In genomic region chr1:228004331-228004871, GRCh38 we compare ENCODE assay signal across 1 cellular context.
TF ChIP-seq lines count a peak whose summit lies in the region.

No MANE protein-coding gene starts in this region.

TF ChIP-seq in IMR-90, 13 proteins besides CTCF, POLR2A, EP300 and RAD21:
- TF ChIP-seq, protein P1, sequence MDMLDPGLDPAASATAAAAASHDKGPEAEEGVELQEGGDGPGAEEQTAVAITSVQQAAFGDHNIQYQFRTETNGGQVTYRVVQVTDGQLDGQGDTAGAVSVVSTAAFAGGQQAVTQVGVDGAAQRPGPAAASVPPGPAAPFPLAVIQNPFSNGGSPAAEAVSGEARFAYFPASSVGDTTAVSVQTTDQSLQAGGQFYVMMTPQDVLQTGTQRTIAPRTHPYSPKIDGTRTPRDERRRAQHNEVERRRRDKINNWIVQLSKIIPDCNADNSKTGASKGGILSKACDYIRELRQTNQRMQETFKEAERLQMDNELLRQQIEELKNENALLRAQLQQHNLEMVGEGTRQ (IDR thresholded peaks at IDR 0.05; ENCODE audit: low read depth, low read length): no peak
- TF ChIP-seq SMC3 (IDR thresholded peaks at IDR 0.05; ENCODE audit: low read depth, low read length): peak; percentile 27; the same call in 1 of the 2 replicates
- no peak for TF ChIP-seq FOS (IDR thresholded peaks at IDR 0.05; ENCODE audit: low read depth, low read length)
